ENCODE assay signal across 20 cellular contexts in the genomic region with DNA sequence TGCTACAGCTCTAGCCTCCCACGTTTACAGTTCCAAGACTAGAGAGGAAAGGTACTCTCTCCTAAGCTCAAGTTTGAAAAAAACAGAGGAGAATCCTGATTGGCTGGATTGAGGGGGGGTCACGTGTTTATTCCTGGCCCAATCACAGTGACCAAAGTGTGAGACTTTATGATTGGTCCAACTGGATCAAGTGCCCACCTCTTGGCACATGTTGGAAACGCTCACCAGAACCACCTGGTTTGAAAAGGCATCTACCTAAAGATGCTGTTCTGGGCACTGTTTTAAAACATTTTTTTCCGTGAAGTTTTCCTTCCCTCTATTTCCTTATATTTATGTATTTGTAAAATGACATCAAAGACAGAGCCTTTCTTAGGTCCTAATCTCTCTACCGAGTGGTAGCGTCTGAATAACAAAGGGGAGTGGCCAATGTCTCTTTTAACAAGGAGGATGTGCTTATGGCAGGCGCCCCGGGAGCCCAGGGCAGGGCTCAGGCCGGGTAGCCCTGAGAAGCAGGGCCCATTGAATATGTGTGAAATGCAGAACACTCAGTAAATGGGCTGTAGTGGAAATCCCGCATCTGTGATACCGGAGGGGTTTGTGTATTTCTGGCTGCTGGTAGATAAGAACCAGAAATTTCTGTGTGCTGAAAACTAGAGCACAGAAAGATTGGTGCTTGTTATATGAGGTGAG.
A peak's percentile ranks its signal among the peaks of the same experiment; 100 is the strongest.
DNase-seq lines count a peak whose midpoint lies in the region; ATAC-seq, FAIRE-seq and TF ChIP-seq lines count a peak whose summit lies in the region.
"Had no signal": no experiment of that assay in that cellular context is flagged by ENCODE, and none has a peak within 500 bp of the region (broad histone marks: within the 10 kb centered on the region; RNA-seq: fewer than 3 reads in every experiment).

No MANE protein-coding gene starts in this region.

- H3K4me1 ChIP-seq in K562 (replicated peaks in 1 of 2; ENCODE audit: control insufficient read depth in 2 of 2, insufficient read depth in 2 of 2, low read length in 2 of 2), result no peaks in the 10 kb centered on the region
- H3K4me1 ChIP-seq in mesendoderm (ENCODE audit: control insufficient read depth, low read depth, low read length), result no peaks in the 10 kb centered on the region

- no peak overlapping the region for H4K8ac ChIP-seq in mesendoderm (ENCODE audit: low read depth, low read length)

- no peak overlapping the region for H2BK15ac ChIP-seq in mesendoderm (replicated peaks; ENCODE audit: low read depth)

- H3K36me3 ChIP-seq in H7 (replicated peaks; ENCODE audit: control insufficient read depth, insufficient read depth, low read length) (no peaks in the 10 kb centered on the region), K562 (ENCODE audit: control insufficient read depth, insufficient read depth, low read length) (no peaks in the 10 kb centered on the region), mesendoderm (ENCODE audit: control insufficient read depth, insufficient read depth, low read length) (no peaks in the 10 kb centered on the region)
- H3K36me3 ChIP-seq: BLaER1 treated with 17β-estradiol and CSF1 and Interleukin-3, amounts not matched to agents 10 nM and 100 nM had no signal

- no peak overlapping the region for H3K9ac ChIP-seq in K562 (ENCODE audit: insufficient read depth in 1 of 2, low read depth in 2 of 2, low read length in 2 of 2)
- no peak overlapping the region for H3K9ac ChIP-seq in mesendoderm (ENCODE audit: low read length)
- H3K9ac ChIP-seq: BLaER1 treated with 17β-estradiol and CSF1 and Interleukin-3, amounts not matched to agents 10 nM and 100 nM had no signal

- no peak overlapping the region for H2BK120ac ChIP-seq in mesendoderm (ENCODE audit: low read depth, low read length)

- no TSS peak for BruUV-seq in K562 (replicated peaks; lab: Mats Ljungman, UMichigan)

- TF ChIP-seq POLR2A in K562 (conservative IDR thresholded peaks at IDR 0.05), result no peak

- H4K20me1 ChIP-seq in K562 (replicated peaks; ENCODE audit: control insufficient read depth, insufficient read depth, low read length), result no peaks in the 10 kb centered on the region
- H4K20me1 ChIP-seq: BLaER1 treated with 17β-estradiol and CSF1 and Interleukin-3, amounts not matched to agents 10 nM and 100 nM had no signal

- H3K4ac ChIP-seq in mesendoderm (ENCODE audit: low read depth, low read length), result no peak overlapping the region

- H3K56ac ChIP-seq in mesendoderm (ENCODE audit: low read length), result no peak overlapping the region

- TF ChIP-seq EP300 in K562 (IDR thresholded peaks at IDR 0.05; ENCODE audit: low read length), result no peak

- H3K27ac ChIP-seq in K562 (ENCODE audit: extremely low read depth, low read depth, low read length) (no peak overlapping the region), mesendoderm (ENCODE audit: low read depth, low read length) (no peak overlapping the region)
- H3K27ac ChIP-seq: BLaER1 treated with 17β-estradiol and CSF1 and Interleukin-3, amounts not matched to agents 10 nM and 100 nM had no signal

- H3K27me3 ChIP-seq in H7 (ENCODE audit: control insufficient read depth, insufficient read depth, low read length) (no peaks in the 10 kb centered on the region), K562 (ENCODE audit: control insufficient read depth in 2 of 2, insufficient read depth in 2 of 2, low read length in 2 of 2) (no peaks in the 10 kb centered on the region), mesendoderm (ENCODE audit: insufficient read depth, low read length, poor library complexity) (no peaks in the 10 kb centered on the region)
- H3K27me3 ChIP-seq: BLaER1 treated with 17β-estradiol and CSF1 and Interleukin-3, amounts not matched to agents 10 nM and 100 nM had no signal

- no peak for FAIRE-seq in K562 (lab: Jason Lieb, UNC)

- WGBS in K562 (ENCODE audit: insufficient coverage, low coverage, missing lambda C conversion rate), result 0% methylated on average over 11 of the region's 11 CpGs
- WGBS in mesendoderm (ENCODE audit: extremely low coverage, insufficient coverage, low lambda C conversion rate), result no CpG with 5 or more reads among the region's 11 CpGs

- H3K79me2 ChIP-seq in K562 (ENCODE audit: control insufficient read depth, insufficient read depth, low read length) (no peaks in the 10 kb centered on the region), mesendoderm (ENCODE audit: control insufficient read depth, insufficient read depth, low read length) (no peaks in the 10 kb centered on the region)

- H2AK5ac ChIP-seq in mesendoderm (ENCODE audit: low read length), result no peak overlapping the region

- no peak overlapping the region for H2BK5ac ChIP-seq in mesendoderm (ENCODE audit: low read length)

- no peak overlapping the region for H3K4me3 ChIP-seq in H7 (ENCODE audit: insufficient read depth, low read depth, low read length)
- H3K4me3 ChIP-seq in K562, result no peak overlapping the region
- H3K4me3 ChIP-seq in mesendoderm (ENCODE audit: low read length), result no peak overlapping the region
- H3K4me3 ChIP-seq: BLaER1 treated with 17β-estradiol and CSF1 and Interleukin-3, amounts not matched to agents 10 nM and 100 nM had no signal

- no peak overlapping the region for H3K23ac ChIP-seq in mesendoderm (ENCODE audit: low read length)

- ATAC-seq in K562 (peak; percentile 54), GM18519 (IDR thresholded peaks at IDR 0.05; ENCODE audit: low FRiP score, unreplicated experiment) (no peak), left lobe of liver (no peak)
- ATAC-seq in stimulated activated naive CD8-positive, alpha-beta T cell treated with anti-CD3 and anti-CD28 coated beads, Interleukin-15, Interleukin-2, amounts not matched to agents 100 U/mL and 50 U/mL, for 24 hours, result no peak
- ATAC-seq: CD8-positive, alpha-beta T cell; PC-3 had no signal

- H4K5ac ChIP-seq in mesendoderm (ENCODE audit: low read length), result no peak overlapping the region

- no peak for TF ChIP-seq CTCF in K562 (IDR thresholded peaks at IDR 0.05 in 2 of 3, conservative IDR thresholded peaks at IDR 0.05 in 1 of 3; ENCODE audit: insufficient read depth in 2 of 3, low read depth in 1 of 3, low read length in 3 of 3)

- peak; percentile 47 for DNase-seq in H7
- peak; percentile 29 for DNase-seq in NAMALWA (ENCODE audit: low spot score)
- peak in 3 of 4 experiments; percentile 42 to 60 (median 49) for DNase-seq in K562 (ENCODE audit: extremely low read depth in 1 of 4, low spot score in 3 of 4)
- DNase-seq in mesendoderm, result peak; percentile 14
- DNase-seq in left lobe of liver (ENCODE audit: low spot score), result no peak
- DNase-seq in amniotic stem cell (lab: John Stamatoyannopoulos, UW), result no peak
- DNase-seq in stimulated activated naive CD8-positive, alpha-beta T cell treated with anti-CD3 and anti-CD28 coated beads, Interleukin-15, Interleukin-2, amounts not matched to agents 100 U/mL and 50 U/mL, for 24 hours, result no peak
- DNase-seq: Calu3; CD8-positive, alpha-beta T cell; DMS79; HCEC 1CT; KBM-7; NCI-H187; NCI-H2107; NCI-H510A; NCI-H748 treated with DMSO at 0.1 percent for 48 hours; PC-3; RPMI8226 had no signal

- H3K4me2 ChIP-seq in K562 (ENCODE audit: insufficient read depth, low read length) (0 out of 2 replicates have a peak overlapping the region, but pooled peaks have one; percentile 11), mesendoderm (ENCODE audit: low read length) (no peak overlapping the region)
- H3K4me2 ChIP-seq: BLaER1 treated with 17β-estradiol and CSF1 and Interleukin-3, amounts not matched to agents 10 nM and 100 nM had no signal

- H2AFZ ChIP-seq in K562 (ENCODE audit: low read depth, low read length), result no peak overlapping the region

- TF ChIP-seq RAD21 in K562 (CRISPR knock-in tag; conservative IDR thresholded peaks at IDR 0.05 in 1 of 2, IDR thresholded peaks at IDR 0.05 in 1 of 2), result no peak

- no peaks in the 10 kb centered on the region for H3K79me1 ChIP-seq in mesendoderm (ENCODE audit: low read length)

- no peaks in the 10 kb centered on the region for H3K9me1 ChIP-seq in K562 (ENCODE audit: control insufficient read depth, insufficient read depth, low read length)

- in situ Hi-C loops in K562 (cut with MboI), result no loop called here

- POLR2A ChIA-PET in K562 (lab: Yijun Ruan, JAX), result interaction anchor here (0.6 kb wide), 1 partner anchor 156 kb away, joined by 3 read pairs; no protein-coding TSS in a partner anchor

- intact Hi-C loops in K562 (cut with micrococcal nuclease), result no loop called here

- H3K9me3 ChIP-seq in K562 (replicated peaks; ENCODE audit: control insufficient read depth, insufficient read depth, low read depth, low read length), result no peaks in the 10 kb centered on the region

- H3K18ac ChIP-seq in mesendoderm (ENCODE audit: low read length), result no peak overlapping the region

- CTCF ChIA-PET in K562 (lab: Yijun Ruan, JAX; ENCODE audit: low intra/inter-chr PET ratio), result no interaction called here

TF ChIP-seq in K562, 482 proteins besides CTCF, POLR2A, EP300 and RAD21 (continues in another document):
- TF ChIP-seq, protein P1, sequence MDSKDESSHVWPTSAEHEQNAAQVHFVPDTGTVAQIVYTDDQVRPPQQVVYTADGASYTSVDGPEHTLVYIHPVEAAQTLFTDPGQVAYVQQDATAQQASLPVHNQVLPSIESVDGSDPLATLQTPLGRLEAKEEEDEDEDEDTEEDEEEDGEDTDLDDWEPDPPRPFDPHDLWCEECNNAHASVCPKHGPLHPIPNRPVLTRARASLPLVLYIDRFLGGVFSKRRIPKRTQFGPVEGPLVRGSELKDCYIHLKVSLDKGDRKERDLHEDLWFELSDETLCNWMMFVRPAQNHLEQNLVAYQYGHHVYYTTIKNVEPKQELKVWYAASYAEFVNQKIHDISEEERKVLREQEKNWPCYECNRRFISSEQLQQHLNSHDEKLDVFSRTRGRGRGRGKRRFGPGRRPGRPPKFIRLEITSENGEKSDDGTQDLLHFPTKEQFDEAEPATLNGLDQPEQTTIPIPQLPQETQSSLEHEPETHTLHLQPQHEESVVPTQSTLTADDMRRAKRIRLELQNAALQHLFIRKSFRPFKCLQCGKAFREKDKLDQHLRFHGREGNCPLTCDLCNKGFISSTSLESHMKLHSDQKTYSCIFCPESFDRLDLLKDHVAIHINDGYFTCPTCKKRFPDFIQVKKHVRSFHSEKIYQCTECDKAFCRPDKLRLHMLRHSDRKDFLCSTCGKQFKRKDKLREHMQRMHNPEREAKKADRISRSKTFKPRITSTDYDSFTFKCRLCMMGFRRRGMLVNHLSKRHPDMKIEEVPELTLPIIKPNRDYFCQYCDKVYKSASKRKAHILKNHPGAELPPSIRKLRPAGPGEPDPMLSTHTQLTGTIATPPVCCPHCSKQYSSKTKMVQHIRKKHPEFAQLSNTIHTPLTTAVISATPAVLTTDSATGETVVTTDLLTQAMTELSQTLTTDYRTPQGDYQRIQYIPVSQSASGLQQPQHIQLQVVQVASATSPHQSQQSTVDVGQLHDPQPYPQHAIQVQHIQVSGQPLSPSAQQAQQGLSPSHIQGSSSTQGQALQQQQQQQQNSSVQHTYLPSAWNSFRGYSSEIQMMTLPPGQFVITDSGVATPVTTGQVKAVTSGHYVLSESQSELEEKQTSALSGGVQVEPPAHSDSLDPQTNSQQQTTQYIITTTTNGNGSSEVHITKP (IDR thresholded peaks at IDR 0.05; ENCODE audit: partially characterized antibody), result peak; percentile 75
- no peak for TF ChIP-seq NCOA1 (IDR thresholded peaks at IDR 0.05; ENCODE audit: low read depth)
- TF ChIP-seq COPS2 (conservative IDR thresholded peaks at IDR 0.05), result no peak
- TF ChIP-seq RAD51 (IDR thresholded peaks at IDR 0.05; ENCODE audit: borderline replicate concordance, low read depth), result peak; percentile 65; the same call in 1 of the 2 replicates
- TF ChIP-seq RBFOX2 (IDR thresholded peaks at IDR 0.05; ENCODE audit: low read depth, low read length), result no peak

Comparison
In these comparisons a context has a peak if more than half of its experiments do, and no peak if none do; other contexts are left out.
1. DNase-seq: peak in H7 (single experiment), NAMALWA (single experiment), K562 (3 of 4) and mesendoderm (single experiment); none in left lobe of liver (single experiment), amniotic stem cell (single experiment) and stimulated activated naive CD8-positive, alpha-beta T cell treated with anti-CD3 and anti-CD28 coated beads, Interleukin-15, Interleukin-2, amounts not matched to agents 100 U/mL and 50 U/mL, for 24 hours (single experiment).